ENCODE assay signal across 24 cellular contexts in the genomic region with DNA sequence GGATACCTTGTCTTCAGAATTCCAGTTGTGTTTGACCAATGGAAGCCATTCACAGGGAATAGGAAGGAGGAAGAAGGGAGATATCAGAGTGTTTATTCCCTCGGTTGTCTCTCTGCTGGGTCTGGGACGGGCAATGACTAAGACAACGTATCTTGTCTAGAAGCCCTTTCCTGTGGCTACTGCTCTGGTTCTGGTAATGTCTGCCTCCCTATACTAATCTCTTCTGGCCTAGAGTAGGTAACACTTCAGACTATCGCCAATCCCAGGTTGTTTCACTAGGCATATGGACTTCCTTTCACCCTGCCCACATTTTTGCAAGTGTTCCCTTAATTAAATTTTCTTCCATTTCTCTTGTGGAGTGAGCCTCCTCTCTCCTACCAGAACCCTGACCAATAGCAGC.
"Had no signal": no experiment of that assay in that cellular context is flagged by ENCODE, and none has a peak within 500 bp of the region (broad histone marks: within the 10 kb centered on the region; RNA-seq: fewer than 3 reads in every experiment).

No MANE protein-coding gene starts in this region.

- H3K4me2 ChIP-seq: KMS-11 had no signal

- DNase-seq: Kasumi-1, MM.1S, NCI-H1092 treated with DMSO at 0.1 percent for 48 hours, NCI-H1436, NCI-H187, NCI-H2029, NCI-H2081 treated with DMSO at 0.1 percent for 48 hours, NCI-H2171, NCI-H226, NCI-H446, NCI-H510A, NCI-H524 treated with DMSO at 0.1 percent for 48 hours, NCI-H69, NCI-H774, RPMI8226, SHP77 treated with DMSO at 0.1 percent for 48 hours, SJCRH30 had no signal

- H3K4me1 Mint-ChIP-seq: IgD-negative memory B cell had no signal

- H3K36me3 Mint-ChIP-seq: IgD-negative memory B cell had no signal

- H3K9me3 ChIP-seq: SJCRH30 had no signal

- H3K27ac ChIP-seq: HL-60, KMS-11, SJCRH30 had no signal

- FAIRE-seq: HTR-8/SVneo, K562, RCC 7860 had no signal

- H3K27me3 Mint-ChIP-seq: IgD-negative memory B cell had no signal

- ATAC-seq: K562, SK-N-SH treated with all-trans-retinoic acid at 6 μM for 48 hours had no signal

- H3K27ac Mint-ChIP-seq: IgD-negative memory B cell had no signal

- H3K36me3 ChIP-seq: SJCRH30 had no signal

- H3K9ac ChIP-seq: KMS-11 had no signal

- H3K4me3 Mint-ChIP-seq: IgD-negative memory B cell had no signal

- H3K27me3 ChIP-seq: SJCRH30 had no signal

- H3K4me3 ChIP-seq: K562, SJCRH30 had no signal
